10 cellular contexts compared by ENCODE assay signal in the genomic region with DNA sequence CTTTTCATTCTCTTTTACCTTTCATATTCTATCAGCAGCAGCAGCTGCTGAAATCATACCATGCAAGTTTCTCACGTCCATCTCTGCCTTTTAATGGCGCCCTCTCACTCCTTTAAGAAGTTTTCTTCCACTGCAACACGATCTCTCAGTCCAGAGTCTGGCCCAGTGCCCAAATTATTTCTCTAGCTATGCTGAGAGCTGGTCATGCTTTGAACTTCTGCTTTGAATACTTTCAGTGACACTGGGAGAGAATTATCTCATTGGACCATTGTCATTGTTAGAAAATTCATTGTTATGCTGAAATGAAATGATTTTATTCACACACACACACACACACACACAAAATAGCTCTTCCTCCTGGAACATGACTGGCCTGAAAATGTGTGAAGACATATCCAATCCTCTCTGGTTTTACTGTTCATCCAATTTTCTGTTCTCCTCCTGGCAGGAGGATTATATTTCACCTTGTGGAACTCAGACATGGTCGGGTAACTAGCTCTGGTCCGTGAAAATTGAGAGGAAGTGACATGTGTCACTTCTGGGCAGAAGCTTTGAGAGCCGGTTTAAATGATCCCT. TPM values are rescaled to one million over a fixed set of nuclear protein-coding genes. Genes with fewer than 3 reads are reported as not detected.
DNase-seq lines count a peak whose midpoint lies in the region; ATAC-seq and TF ChIP-seq lines count a peak whose summit lies in the region.
"Had no signal": no experiment of that assay in that cellular context is flagged by ENCODE, and none has a peak within 500 bp of the region (broad histone marks: within the 10 kb centered on the region; RNA-seq: fewer than 3 reads in every experiment).

No MANE protein-coding gene starts in this region.

- BruUV-seq in PC-3 (replicated peaks; lab: Mats Ljungman, UMichigan): no TSS peak

- no peaks in the 10 kb centered on the region for H3K27me3 Mint-ChIP-seq in effector memory CD8-positive, alpha-beta T cell

- H3K9me2 ChIP-seq in PC-3 (replicated peaks; ENCODE audit: low read length) (no peaks in the 10 kb centered on the region), hepatocyte (replicated peaks; ENCODE audit: insufficient read depth) (no peaks in the 10 kb centered on the region)

- ATAC-seq in right cardiac atrium (no peak), PC-3 (no peak), HG02678 (IDR thresholded peaks at IDR 0.05; ENCODE audit: unreplicated experiment) (no peak), GM18505 (IDR thresholded peaks at IDR 0.05; ENCODE audit: unreplicated experiment) (no peak)
- ATAC-seq in effector memory CD8-positive, alpha-beta T cell (replicated peaks): no peak

- H3K27ac ChIP-seq in right cardiac atrium (ENCODE audit: low read length): peak overlapping the region; percentile 50
- peak overlapping the region in 1 of 2 donors; percentile 94 for H3K27ac ChIP-seq in right atrium auricular region
- H3K27ac ChIP-seq in PC-3 (ENCODE audit: low read length): no peak overlapping the region
- peak overlapping the region; percentile 90 for H3K27ac ChIP-seq in hepatocyte

- H3K4me2 ChIP-seq in PC-3 (ENCODE audit: low read length) (no peak overlapping the region), hepatocyte (peak overlapping the region; percentile 70)

- H3K9ac ChIP-seq in PC-3 (ENCODE audit: low read length): no peak overlapping the region

- H2AFZ ChIP-seq in PC-3 (ENCODE audit: low read length): no peak overlapping the region
- no peak overlapping the region for H2AFZ ChIP-seq in hepatocyte

- H3F3A ChIP-seq in PC-3 (ENCODE audit: low read length, unreplicated experiment): no peaks in the 10 kb centered on the region

- H3K79me2 ChIP-seq in PC-3 (ENCODE audit: low read length): peaks cover 37% of the 10 kb centered on the region
- peaks cover 30% of the 10 kb centered on the region for H3K79me2 ChIP-seq in hepatocyte

- POLR2A ChIA-PET in PC-3 (lab: Charles Lee; ENCODE audit: unreplicated experiment): no interaction called here

- TF ChIP-seq CTCF in right atrium auricular region (IDR thresholded peaks at IDR 0.05): no peak
- TF ChIP-seq CTCF in PC-3 (conservative IDR thresholded peaks at IDR 0.05; ENCODE audit: low read depth, low read length): no peak
- TF ChIP-seq CTCF in hepatocyte (IDR thresholded peaks at IDR 0.05; ENCODE audit: poor library complexity): no peak

- H3K9me3 Mint-ChIP-seq in effector memory CD8-positive, alpha-beta T cell: no peaks in the 10 kb centered on the region

- H3K4me1 Mint-ChIP-seq in effector memory CD8-positive, alpha-beta T cell (ENCODE audit: low read depth in 2 of 2): peaks cover 7% of the 10 kb centered on the region in 2 donors

- intact Hi-C loops in right cardiac atrium (cut with DNase I) (no loop called here), PC-3 (cut with micrococcal nuclease) (no loop called here)

- H3K9me3 ChIP-seq in right cardiac atrium (ENCODE audit: control insufficient read depth, low read length) (no peaks in the 10 kb centered on the region), right atrium auricular region (no peaks in the 10 kb centered on the region), PC-3 (ENCODE audit: low read length) (no peaks in the 10 kb centered on the region), hepatocyte (ENCODE audit: low read depth) (no peaks in the 10 kb centered on the region)

- H3K36me3 ChIP-seq in right atrium auricular region: no peaks in the 10 kb centered on the region
- H3K36me3 ChIP-seq in PC-3 (ENCODE audit: low read depth, low read length): no peaks in the 10 kb centered on the region
- no peaks in the 10 kb centered on the region for H3K36me3 ChIP-seq in hepatocyte (replicated peaks; ENCODE audit: insufficient read depth, low read depth)

- peaks cover 15% of the 10 kb centered on the region; the same call in 1 of the 2 replicates for H4K20me1 ChIP-seq in PC-3 (ENCODE audit: low read length)
- peaks cover 17% of the 10 kb centered on the region for H4K20me1 ChIP-seq in hepatocyte (ENCODE audit: insufficient read depth, poor library complexity, severe bottlenecking)

- H3K27ac Mint-ChIP-seq in effector memory CD8-positive, alpha-beta T cell: peak overlapping the region in 1 of 2 donors; percentile 74

- 45% methylated on average over 6 of the region's 6 CpGs for WGBS in right cardiac atrium
- WGBS in hepatocyte (ENCODE audit: low lambda C conversion rate, missing lambda C conversion rate): 49% methylated on average over 6 of the region's 6 CpGs

- H3K27me3 ChIP-seq in right cardiac atrium (ENCODE audit: control insufficient read depth, insufficient read depth): no peaks in the 10 kb centered on the region
- H3K27me3 ChIP-seq in right atrium auricular region: no peaks in the 10 kb centered on the region
- no peaks in the 10 kb centered on the region for H3K27me3 ChIP-seq in PC-3 (ENCODE audit: low read length)
- H3K27me3 ChIP-seq in hepatocyte: no peaks in the 10 kb centered on the region

- DNase-seq in right cardiac atrium (no peak), right atrium auricular region (ENCODE audit: low spot score) (no peak), PC-3 (peak; percentile 7), hepatocyte (ENCODE audit: low spot score) (peak; percentile 24), globus pallidus (ENCODE audit: low spot score) (no peak)
- no peak for DNase-seq in effector memory CD8-positive, alpha-beta T cell
- DNase-seq: activated CD4-positive, CD25-positive, alpha-beta regulatory T cell treated with anti-CD3 and anti-CD28 coated beads, Interleukin-2, amount 50 U/mL, for 72 hours; HCEC 1CT had no signal

- no peak overlapping the region for H3K4me3 Mint-ChIP-seq in effector memory CD8-positive, alpha-beta T cell

- H3K4me1 ChIP-seq in right cardiac atrium (ENCODE audit: control insufficient read depth, insufficient read depth, low read length) (no peaks in the 10 kb centered on the region), right atrium auricular region (peaks cover 0 to 10% of the 10 kb centered on the region in 2 donors), PC-3 (ENCODE audit: insufficient read depth, low read length) (peaks cover 12% of the 10 kb centered on the region; the same call in 1 of the 2 replicates), hepatocyte (ENCODE audit: insufficient read depth) (peaks cover 5% of the 10 kb centered on the region)

- CTCF ChIA-PET in PC-3 (lab: Charles Lee): no interaction called here

- TF ChIP-seq POLR2A in GM18505 (IDR thresholded peaks at IDR 0.05; ENCODE audit: borderline replicate concordance, extremely low read depth, insufficient read depth, insufficient read length): no peak

- H3K4me3 ChIP-seq in right cardiac atrium (ENCODE audit: low read length) (no peak overlapping the region), right atrium auricular region (no peak overlapping the region), PC-3 (ENCODE audit: low read length) (no peak overlapping the region), hepatocyte (no peak overlapping the region)

- peaks cover 9% of the 10 kb centered on the region for H3K36me3 Mint-ChIP-seq in effector memory CD8-positive, alpha-beta T cell (ENCODE audit: insufficient read depth)

RNA-seq across cellular contexts. Expression of gene PDHA1, which starts 1.3 kb away (rescaled TPM):
- total RNA-seq in right cardiac atrium: 100 to 1,000 TPM; 623 to 812 (median 766) TPM
- 713 TPM for polyA plus RNA-seq in right cardiac atrium
- total RNA-seq in right atrium auricular region: 100 to 1,000 TPM; 149 to 194 TPM
- total RNA-seq in PC-3 (2014; rRNA removed): 408 and 454 TPM in 2 replicates
- total RNA-seq in hepatocyte: 119 and 144 TPM in 2 replicates
- polyA plus RNA-seq in hepatocyte: 396 TPM in 2 replicates

Comparison
In these comparisons a context has a peak if more than half of its experiments do, and no peak if none do; other contexts are left out.
1. DNase-seq: peak in PC-3 (single experiment) and hepatocyte (single experiment); none in right cardiac atrium (0 of 3), right atrium auricular region (single experiment), globus pallidus (single experiment) and effector memory CD8-positive, alpha-beta T cell (0 of 3).